2 cellular contexts compared by ENCODE assay signal in genomic region chr12:103962493-103962892, GRCh38.
TF ChIP-seq lines count a peak whose summit lies in the region.

No MANE protein-coding gene starts in this region.

TF ChIP-seq in GM12891, 5 proteins besides CTCF, POLR2A, EP300 and RAD21:
- no peak for TF ChIP-seq TAF1 (IDR thresholded peaks at IDR 0.05; ENCODE audit: low read depth, low read length)
- TF ChIP-seq POLR2AphosphoS5 (IDR thresholded peaks at IDR 0.05; ENCODE audit: low read depth, low read length) = no peak
- TF ChIP-seq SPI1 (IDR thresholded peaks at IDR 0.05; ENCODE audit: low read depth, low read length) = no peak
- TF ChIP-seq PAX5 (IDR thresholded peaks at IDR 0.05; ENCODE audit: insufficient read depth, low read length, severe bottlenecking) = no peak
- TF ChIP-seq POU2F2 (IDR thresholded peaks at IDR 0.05; ENCODE audit: low read depth, low read length) = no peak

TF ChIP-seq in HepG2, 621 proteins besides CTCF, POLR2A, EP300 and RAD21:
- TF ChIP-seq TRAFD1 (CRISPR knock-in tag; IDR thresholded peaks at IDR 0.05; ENCODE audit: borderline replicate concordance) (no peak), ZNF382 (CRISPR knock-in tag; IDR thresholded peaks at IDR 0.05; ENCODE audit: borderline replicate concordance) (no peak), ZSCAN12 (CRISPR knock-in tag; IDR thresholded peaks at IDR 0.05) (no peak), SKI (IDR thresholded peaks at IDR 0.05; ENCODE audit: partially characterized antibody) (no peak), MEIS1 (CRISPR knock-in tag; IDR thresholded peaks at IDR 0.05; ENCODE audit: borderline replicate concordance) (no peak), HMG20B (CRISPR knock-in tag; conservative IDR thresholded peaks at IDR 0.05) (no peak), IRF9 (CRISPR knock-in tag; IDR thresholded peaks at IDR 0.05; ENCODE audit: borderline replicate concordance) (no peak), DMAP1 (CRISPR knock-in tag; IDR thresholded peaks at IDR 0.05) (no peak), SIX4 (CRISPR knock-in tag; IDR thresholded peaks at IDR 0.05) (no peak), ZBTB40 (IDR thresholded peaks at IDR 0.05) (no peak), ZBTB40 (CRISPR knock-in tag; IDR thresholded peaks at IDR 0.05) (no peak), THYN1 (CRISPR knock-in tag; IDR thresholded peaks at IDR 0.05; ENCODE audit: borderline replicate concordance, low read depth) (no peak), KDM2A (CRISPR knock-in tag; IDR thresholded peaks at IDR 0.05; ENCODE audit: borderline replicate concordance, low read depth) (no peak), ZNF629 (CRISPR knock-in tag; conservative IDR thresholded peaks at IDR 0.05) (no peak), ZKSCAN5 (CRISPR knock-in tag; IDR thresholded peaks at IDR 0.05) (no peak), HCFC1 (IDR thresholded peaks at IDR 0.05; ENCODE audit: low read depth, low read length) (no peak)
TF ChIP-seq in HepG2: peak in this region for 0.
